Comparison of ENCODE assay signal across 10 cellular contexts in the genomic region with DNA sequence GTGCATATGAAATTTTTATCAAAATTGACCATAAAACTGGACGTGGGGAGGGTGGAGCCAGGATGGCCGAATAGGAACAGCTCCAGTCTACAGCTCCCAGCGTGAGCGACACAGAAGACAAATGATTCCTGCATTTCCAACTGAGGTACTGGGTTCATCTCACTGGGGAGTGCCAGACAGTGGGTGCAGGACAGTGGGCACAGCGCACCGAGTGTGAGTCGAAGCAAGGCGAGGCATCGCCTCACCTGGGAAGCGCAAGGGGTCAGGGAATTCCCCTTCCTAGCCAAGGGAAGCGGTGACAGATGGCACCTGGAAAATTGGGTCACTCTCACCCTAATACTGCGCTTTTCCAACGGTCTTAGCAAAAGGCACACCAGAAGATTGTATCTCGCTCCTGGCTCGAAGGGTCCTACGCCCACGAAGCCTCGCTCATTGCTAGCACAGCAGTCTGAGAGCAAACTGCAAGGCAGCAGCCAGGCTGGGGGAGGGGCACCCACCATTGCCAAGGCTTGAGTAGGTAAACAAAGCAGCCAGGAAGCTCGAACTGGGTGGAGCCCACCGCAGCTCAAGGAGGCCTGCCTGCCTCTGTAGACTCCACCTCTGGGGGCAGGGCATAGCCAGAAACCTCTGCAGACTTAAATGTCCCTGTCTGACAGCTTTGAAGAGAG. TPM values are rescaled to one million over a fixed set of nuclear protein-coding genes. Genes with fewer than 3 reads are reported as not detected.
DNase-seq lines count a peak whose midpoint lies in the region; FAIRE-seq and TF ChIP-seq lines count a peak whose summit lies in the region.
"Not testable (repeated sequence)": the region's sequence is repeated elsewhere in the genome, so short reads cannot be mapped to it uniquely, and the experiment has no call there.
"Had no signal": no experiment of that assay in that cellular context is flagged by ENCODE, and none has a peak within 500 bp of the region (broad histone marks: within the 10 kb centered on the region; RNA-seq: fewer than 3 reads in every experiment).

No MANE protein-coding gene starts in this region.

- TF ChIP-seq CTCF in bronchial epithelial cell (IDR thresholded peaks at IDR 0.05; ENCODE audit: insufficient read depth, low read length, severe bottlenecking); right atrium auricular region (IDR thresholded peaks at IDR 0.05): not testable (repeated sequence)

- H3K27me3 ChIP-seq in bronchial epithelial cell (ENCODE audit: control insufficient read depth, insufficient read depth, low read length); right atrium auricular region; mucosa of stomach (ENCODE audit: control insufficient read depth, insufficient read depth, low read length); subcutaneous abdominal adipose tissue (ENCODE audit: control insufficient read depth in 5 of 5, insufficient read depth in 4 of 5, low read length in 5 of 5): not testable (repeated sequence)

- not testable (repeated sequence) for H3K36me3 ChIP-seq in bronchial epithelial cell (ENCODE audit: control insufficient read depth, insufficient read depth, low read length); right atrium auricular region; mucosa of stomach (ENCODE audit: control insufficient read depth, insufficient read depth, low read length); subcutaneous abdominal adipose tissue (ENCODE audit: control insufficient read depth in 5 of 5, insufficient read depth in 5 of 5, low read length in 5 of 5)

- peak overlapping the region; percentile 78 for H3K9ac ChIP-seq in mucosa of stomach (ENCODE audit: low read length)
- H3K9ac ChIP-seq in subcutaneous abdominal adipose tissue (ENCODE audit: low read length in 5 of 5), result not testable (repeated sequence)

- H3K4me3 ChIP-seq in bronchial epithelial cell (ENCODE audit: low read depth, low read length) (peak overlapping the region; percentile 50), right atrium auricular region (peak overlapping the region; percentile 6 to 46), mucosa of stomach (ENCODE audit: low read length) (peak overlapping the region; percentile 91), subcutaneous abdominal adipose tissue (ENCODE audit: low read depth in 1 of 5, low read length in 5 of 5) (peak overlapping the region in 4 of 5 donors; percentile 23 to 59 (median 53))

- FAIRE-seq in GM12891 (lab: Jason Lieb, UNC), result peak; percentile 5
- FAIRE-seq in bronchial epithelial cell (lab: Jason Lieb, UNC), result not testable (repeated sequence)

- not testable (repeated sequence) for DNase-seq in GM12891 (ENCODE audit: insufficient read length, low spot score)
- DNase-seq in T-helper 2 cell (peak; percentile 5 to 76 (median 68)), bronchial epithelial cell (ENCODE audit: low read depth) (peak; percentile 29), right atrium auricular region (ENCODE audit: low spot score) (peak; percentile 59)
- peak; percentile 80 for DNase-seq in activated T-cell treated with anti-CD3 and anti-CD28 coated beads, Interleukin-2, amount 50 U/mL, for 1 hour
- DNase-seq in stimulated activated CD4-positive, alpha-beta T cell treated with anti-CD3 and anti-CD28 coated beads, Interleukin-1b, Interleukin-23, amount 100 ng/mL, for 48 hours, result peak; percentile 57

- peak overlapping the region in 1 of 2 donors; percentile 35 for H3K27ac ChIP-seq in right atrium auricular region
- not testable (repeated sequence) for H3K27ac ChIP-seq in subcutaneous abdominal adipose tissue (ENCODE audit: low read depth, low read length)

- not testable (repeated sequence) for H3K4me1 ChIP-seq in right atrium auricular region; mucosa of stomach (ENCODE audit: control insufficient read depth, insufficient read depth, low read length); subcutaneous abdominal adipose tissue (ENCODE audit: control insufficient read depth in 5 of 5, insufficient read depth in 5 of 5, low read length in 5 of 5)

- not testable (repeated sequence) for H3K9me3 ChIP-seq in right atrium auricular region; mucosa of stomach (ENCODE audit: control insufficient read depth, low read length); subcutaneous abdominal adipose tissue (ENCODE audit: control insufficient read depth in 5 of 5, low read length in 5 of 5)

- not testable (repeated sequence) for TF ChIP-seq POLR2A in GM12891 (IDR thresholded peaks at IDR 0.05; ENCODE audit: low read depth, low read length)

RNA-seq across cellular contexts. Expression of a gene that starts 23.0 kb away (rescaled TPM):
- 17.2 TPM for polyA plus RNA-seq in GM12891 (2012; ENCODE audit: low read depth, missing spikeins)
- total RNA-seq in bronchial epithelial cell (22.5 and 31.1 TPM in 2 replicates), right atrium auricular region (10 to 100 TPM in 1 of 2 donors, 1 to 10 TPM in 1; 7.6 to 14.2 TPM)

RNA-seq across cellular contexts. Expression of a gene that starts 23.2 kb away (rescaled TPM):
- 9.3 TPM for polyA plus RNA-seq in GM12891 (2012; ENCODE audit: low read depth, missing spikeins)
- total RNA-seq in bronchial epithelial cell (22.4 TPM in 2 replicates), right atrium auricular region (1 to 10 TPM; 6.8 to 9.6 TPM)

RNA-seq across cellular contexts. Expression of a gene that starts 37.3 kb away (rescaled TPM):
- polyA plus RNA-seq in GM12891 (2012; ENCODE audit: low read depth, missing spikeins), result 0.09 TPM
- under 0.01 and 0.38 TPM in 2 replicates for total RNA-seq in bronchial epithelial cell
- under 1 TPM in 1 of 2 donors, not detected in 1; 0.41 TPM for total RNA-seq in right atrium auricular region
- total RNA-seq: M059J, tibial nerve had no signal

Comparison
In these comparisons a context has a peak if more than half of its experiments do, and no peak if none do; other contexts are left out.
1. H3K4me3 ChIP-seq: peak in every context shown above with its lines; median percentile 91 in mucosa of stomach; 53 in subcutaneous abdominal adipose tissue; 50 in bronchial epithelial cell; 26 in right atrium auricular region.